8 cellular contexts compared by ENCODE assay signal in genomic region chr3:195989921-195990840, GRCh38.
A peak's percentile ranks its signal among the peaks of the same experiment; 100 is the strongest.
DNase-seq lines count a peak whose midpoint lies in the region; ATAC-seq and TF ChIP-seq lines count a peak whose summit lies in the region.
"Not testable (repeated sequence)": the region's sequence is repeated elsewhere in the genome, so short reads cannot be mapped to it uniquely, and the experiment has no call there.

No MANE protein-coding gene starts in this region.

- not testable (repeated sequence) for H3K9me3 ChIP-seq in ascending aorta; neural progenitor cell (ENCODE audit: low read depth)

- H3K9me3 Mint-ChIP-seq in Calu3 (ENCODE audit: low read depth, unreplicated experiment); T-helper 2 cell treated with Interferon-gamma antibody and Interleukin-4, amounts not matched to agents 5 μg/mL and 100 μg/mL, for 36 hours; neural progenitor cell: not testable (repeated sequence)

- H3F3A ChIP-seq in neural progenitor cell (ENCODE audit: low read depth): not testable (repeated sequence)

- BruUV-seq in Calu3 (replicated peaks; lab: Mats Ljungman, UMichigan): TSS peak; percentile 88

- intact Hi-C loops in Calu3 (cut with micrococcal nuclease; ENCODE audit: unreplicated experiment); ascending aorta (cut with DNase I); cardiac septum (cut with DNase I): not testable (repeated sequence)

- not testable (repeated sequence) for H3K4me1 Mint-ChIP-seq in Calu3 (ENCODE audit: low read depth, unreplicated experiment); T-helper 2 cell treated with Interferon-gamma antibody and Interleukin-4, amounts not matched to agents 5 μg/mL and 100 μg/mL, for 36 hours (ENCODE audit: low read depth); neural progenitor cell

- not testable (repeated sequence) for H3K36me3 ChIP-seq in ascending aorta, neural progenitor cell

- peak overlapping the region; percentile 78 for H3K27ac Mint-ChIP-seq in Calu3 (ENCODE audit: unreplicated experiment)
- peak overlapping the region; percentile 73 for H3K27ac Mint-ChIP-seq in T-helper 2 cell treated with Interferon-gamma antibody and Interleukin-4, amounts not matched to agents 5 μg/mL and 100 μg/mL, for 36 hours
- peak overlapping the region; percentile 50 for H3K27ac Mint-ChIP-seq in neural progenitor cell

- CTCF ChIA-PET in Calu3 (lab: Charles Lee): not testable (repeated sequence)

- peak overlapping the region; percentile 63 to 66 for H3K4me3 ChIP-seq in ascending aorta
- peak overlapping the region; percentile 72 for H3K4me3 ChIP-seq in neural progenitor cell

- not testable (repeated sequence) for H3K27me3 Mint-ChIP-seq in Calu3 (ENCODE audit: unreplicated experiment); T-helper 2 cell treated with Interferon-gamma antibody and Interleukin-4, amounts not matched to agents 5 μg/mL and 100 μg/mL, for 36 hours (ENCODE audit: low read depth); neural progenitor cell (ENCODE audit: insufficient read depth, low read depth)

- ATAC-seq in GM21390 (IDR thresholded peaks at IDR 0.05; ENCODE audit: unreplicated experiment) (peak; percentile 82), HG03460 (IDR thresholded peaks at IDR 0.05; ENCODE audit: unreplicated experiment) (peak; percentile 77)

- H3K4me3 Mint-ChIP-seq in Calu3 (ENCODE audit: low read depth, unreplicated experiment): peak overlapping the region; percentile 66
- H3K4me3 Mint-ChIP-seq in T-helper 2 cell treated with Interferon-gamma antibody and Interleukin-4, amounts not matched to agents 5 μg/mL and 100 μg/mL, for 36 hours: peak overlapping the region; percentile 76
- peak overlapping the region; percentile 90 for H3K4me3 Mint-ChIP-seq in neural progenitor cell

- H3K4me2 ChIP-seq in neural progenitor cell: peak overlapping the region; percentile 71

- peak overlapping the region; percentile 95 for H2AFZ ChIP-seq in neural progenitor cell (replicated peaks)

- not testable (repeated sequence) for H3K27me3 ChIP-seq in ascending aorta, neural progenitor cell

- not testable (repeated sequence) for TF ChIP-seq CTCF in Calu3 (IDR thresholded peaks at IDR 0.05; ENCODE audit: unreplicated experiment); ascending aorta (IDR thresholded peaks at IDR 0.05)
- peak; percentile 12 for TF ChIP-seq CTCF in neural progenitor cell (IDR thresholded peaks at IDR 0.05)

- peak; percentile 97 for DNase-seq in Calu3
- DNase-seq in T-helper 2 cell treated with Interferon-gamma antibody and Interleukin-4, amounts not matched to agents 5 μg/mL and 100 μg/mL, for 36 hours (ENCODE audit: low spot score): peak; percentile 97
- DNase-seq in ascending aorta (ENCODE audit: low spot score in 2 of 2): peak; percentile 67 to 88
- peak; percentile 98 for DNase-seq in cardiac septum (ENCODE audit: low spot score)
- DNase-seq in neural progenitor cell (ENCODE audit: low spot score): peak; percentile 97
- DNase-seq in stimulated activated CD8-positive, alpha-beta memory T cell treated with anti-CD3 and anti-CD28 coated beads, Interleukin-7, amount 100 ng/mL, for 1 hour (ENCODE audit: low read depth in 2 of 2): peak; percentile 91 to 92

- H3K36me3 Mint-ChIP-seq in Calu3 (ENCODE audit: insufficient read depth, unreplicated experiment): peaks cover 18% of the 10 kb centered on the region
- not testable (repeated sequence) for H3K36me3 Mint-ChIP-seq in T-helper 2 cell treated with Interferon-gamma antibody and Interleukin-4, amounts not matched to agents 5 μg/mL and 100 μg/mL, for 36 hours (ENCODE audit: low read depth); neural progenitor cell

- H3K4me1 ChIP-seq in ascending aorta, neural progenitor cell: not testable (repeated sequence)

- peaks cover 22% of the 10 kb centered on the region for H3K79me2 ChIP-seq in neural progenitor cell (ENCODE audit: low read depth)

- not testable (repeated sequence) for H4K20me1 ChIP-seq in neural progenitor cell (ENCODE audit: low read depth)

- peak overlapping the region; percentile 55 for H3K9ac ChIP-seq in neural progenitor cell

- peak overlapping the region; percentile 59 to 68 for H3K27ac ChIP-seq in ascending aorta
- not testable (repeated sequence) for H3K27ac ChIP-seq in neural progenitor cell
